ENCODE assay signal across 8 cellular contexts in the genomic region with DNA sequence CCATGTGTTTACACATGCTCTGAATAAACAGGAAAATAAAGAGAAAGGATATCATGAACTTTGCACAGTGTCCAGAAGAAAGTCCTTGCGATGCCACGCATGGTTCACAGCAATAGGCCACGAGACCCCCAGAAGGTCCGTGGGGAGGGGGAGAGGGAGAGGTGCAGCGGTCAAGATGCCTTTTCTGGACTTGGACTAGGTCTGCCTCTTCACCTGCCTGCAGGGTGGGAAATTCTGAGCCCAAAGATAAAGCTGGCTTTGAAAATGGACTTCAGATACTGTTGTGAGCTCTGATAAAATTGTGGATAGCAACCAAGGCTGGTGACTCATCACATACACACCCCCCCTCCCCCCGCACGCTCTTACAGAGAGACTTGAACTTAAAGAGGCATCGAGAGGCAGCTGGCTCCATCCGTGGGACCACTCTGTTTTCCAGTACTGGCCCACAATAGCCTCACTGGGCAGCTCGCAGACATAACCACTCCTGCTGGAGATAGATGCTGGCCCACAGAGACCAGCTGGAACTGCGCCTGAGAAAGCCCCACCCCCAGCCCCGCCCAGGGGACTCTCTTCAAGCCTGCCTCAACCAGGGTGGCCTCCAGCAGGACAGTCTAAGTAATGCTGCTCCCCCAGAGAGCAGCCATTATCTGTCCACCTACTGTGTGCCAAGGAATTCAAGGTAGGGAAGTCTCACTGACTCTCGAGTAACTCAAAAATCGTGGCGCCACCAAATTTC. TPM values are rescaled to one million over a fixed set of nuclear protein-coding genes. Genes with fewer than 3 reads are reported as not detected.
DNase-seq lines count a peak whose midpoint lies in the region; ATAC-seq and TF ChIP-seq lines count a peak whose summit lies in the region.
"Had no signal": no experiment of that assay in that cellular context is flagged by ENCODE, and none has a peak within 500 bp of the region (broad histone marks: within the 10 kb centered on the region; RNA-seq: fewer than 3 reads in every experiment).

No MANE protein-coding gene starts in this region.

- H3K27me3 Mint-ChIP-seq in MCF 10A (ENCODE audit: insufficient read depth, unreplicated experiment): peaks cover 44% of the 10 kb centered on the region

- H3K27ac Mint-ChIP-seq in MCF 10A (ENCODE audit: low read depth, unreplicated experiment): peak overlapping the region; percentile 52
- no peak overlapping the region for H3K27ac Mint-ChIP-seq in stimulated activated effector memory CD8-positive, alpha-beta T cell treated with anti-CD3 and anti-CD28 coated beads, Interleukin-12 subunit alpha, Interleukin-12 subunit beta, amount 100 ng/mL, for 72 hours

- H3K27me3 ChIP-seq in kidney epithelial cell (ENCODE audit: control insufficient read depth, insufficient read depth, low read length): peaks cover 12% of the 10 kb centered on the region

- peak; percentile 55 for DNase-seq in GOT3 (lab: John Stamatoyannopoulos, UW)
- peak; percentile 16 for DNase-seq in NCI-H510A treated with DMSO at 0.1 percent for 48 hours (lab: John Stamatoyannopoulos, UW)
- peak; percentile 66 for DNase-seq in MCF 10A (ENCODE audit: unreplicated experiment)
- no peak for DNase-seq in kidney epithelial cell (ENCODE audit: low read depth)
- no peak for DNase-seq in stimulated activated effector memory CD8-positive, alpha-beta T cell treated with anti-CD3 and anti-CD28 coated beads, Interleukin-12 subunit alpha, Interleukin-12 subunit beta, amount 100 ng/mL, for 72 hours (ENCODE audit: low spot score in 2 of 2)
- DNase-seq in putamen (ENCODE audit: low spot score): no peak
- no peak for DNase-seq in globus pallidus (ENCODE audit: low spot score)

- intact Hi-C loops in MCF 10A (cut with micrococcal nuclease): no loop called here

- peaks cover 12% of the 10 kb centered on the region for H3K4me1 Mint-ChIP-seq in MCF 10A (ENCODE audit: insufficient read depth, unreplicated experiment)
- peaks cover 27% of the 10 kb centered on the region for H3K4me1 Mint-ChIP-seq in stimulated activated effector memory CD8-positive, alpha-beta T cell treated with anti-CD3 and anti-CD28 coated beads, Interleukin-12 subunit alpha, Interleukin-12 subunit beta, amount 100 ng/mL, for 72 hours

- BruUV-seq in MCF 10A (replicated peaks; lab: Mats Ljungman, UMichigan): no TSS peak

- TF ChIP-seq CTCF in MCF 10A (IDR thresholded peaks at IDR 0.05; ENCODE audit: unreplicated experiment) (no peak), kidney epithelial cell (IDR thresholded peaks at IDR 0.05; ENCODE audit: insufficient read depth, low read length, poor library complexity, severe bottlenecking) (peak; percentile 2)

- no peaks in the 10 kb centered on the region for H3K36me3 ChIP-seq in kidney epithelial cell (ENCODE audit: control insufficient read depth, insufficient read depth, low read length)
- H3K36me3 ChIP-seq: neutrophil had no signal

- no peaks in the 10 kb centered on the region for H3K36me3 Mint-ChIP-seq in MCF 10A (ENCODE audit: insufficient read depth, unreplicated experiment)
- no peaks in the 10 kb centered on the region for H3K36me3 Mint-ChIP-seq in stimulated activated effector memory CD8-positive, alpha-beta T cell treated with anti-CD3 and anti-CD28 coated beads, Interleukin-12 subunit alpha, Interleukin-12 subunit beta, amount 100 ng/mL, for 72 hours

- H3K4me3 Mint-ChIP-seq in MCF 10A (ENCODE audit: unreplicated experiment): no peak overlapping the region
- peak overlapping the region; percentile 68 for H3K4me3 Mint-ChIP-seq in stimulated activated effector memory CD8-positive, alpha-beta T cell treated with anti-CD3 and anti-CD28 coated beads, Interleukin-12 subunit alpha, Interleukin-12 subunit beta, amount 100 ng/mL, for 72 hours

- H3K4me3 ChIP-seq in kidney epithelial cell (ENCODE audit: low read depth, low read length): no peak overlapping the region

- H3K9me3 Mint-ChIP-seq in MCF 10A (ENCODE audit: unreplicated experiment): no peaks in the 10 kb centered on the region
- no peaks in the 10 kb centered on the region for H3K9me3 Mint-ChIP-seq in stimulated activated effector memory CD8-positive, alpha-beta T cell treated with anti-CD3 and anti-CD28 coated beads, Interleukin-12 subunit alpha, Interleukin-12 subunit beta, amount 100 ng/mL, for 72 hours

- peak; percentile 58 for ATAC-seq in stimulated activated effector memory CD8-positive, alpha-beta T cell treated with anti-CD3 and anti-CD28 coated beads, Interleukin-12 subunit alpha, Interleukin-12 subunit beta, amount 100 ng/mL, for 72 hours

- POLR2A ChIA-PET in MCF 10A (lab: Yijun Ruan, JAX): interaction anchor here (0.7 to 1.6 kb wide), 5 partner anchors 10 to 596 kb away, joined by 3 to 4 read pairs (median 3); no protein-coding TSS in a partner anchor

- CTCF ChIA-PET in MCF 10A (lab: Yijun Ruan, JAX): interaction anchor here (0.6 to 1.5 kb wide), 6 partner anchors 9 to 126 kb away, joined by 3 to 5 read pairs (median 4); no protein-coding TSS in a partner anchor

RNA-seq across cellular contexts. Expression of a gene that starts 21.2 kb away (rescaled TPM):
- total RNA-seq in MCF 10A (2022): 0.07 and 0.12 TPM in 2 replicates
- total RNA-seq in kidney epithelial cell: 2.9 and 3.2 TPM in 2 replicates

Comparison
In these comparisons a context has a peak if more than half of its experiments do, and no peak if none do; other contexts are left out.
1. DNase-seq: peak in GOT3 (single experiment), NCI-H510A treated with DMSO at 0.1 percent for 48 hours (single experiment) and MCF 10A (single experiment); none in kidney epithelial cell (single experiment), stimulated activated effector memory CD8-positive, alpha-beta T cell treated with anti-CD3 and anti-CD28 coated beads, Interleukin-12 subunit alpha, Interleukin-12 subunit beta, amount 100 ng/mL, for 72 hours (0 of 2), putamen (single experiment) and globus pallidus (single experiment).